In genomic region chr17:74922172-74922571, GRCh38 we compare ENCODE assay signal across 1 cellular context.
TF ChIP-seq lines count a peak whose summit lies in the region.

No MANE protein-coding gene starts in this region.

TF ChIP-seq in GM23338, 12 proteins besides CTCF, POLR2A, EP300 and RAD21:
- TF ChIP-seq STAT1 (IDR thresholded peaks at IDR 0.05; ENCODE audit: unreplicated experiment) (no peak), EZH2 (IDR thresholded peaks at IDR 0.05; ENCODE audit: low read depth, unreplicated experiment) (no peak), CREB1 (CRISPR knock-in tag; IDR thresholded peaks at IDR 0.05; ENCODE audit: low read depth) (no peak), ETS1 (IDR thresholded peaks at IDR 0.05) (no peak), ZNF114 (CRISPR knock-in tag; IDR thresholded peaks at IDR 0.05) (no peak), EZH2phosphoT487 (IDR thresholded peaks at IDR 0.05; ENCODE audit: unreplicated experiment) (no peak), ZNF462 (CRISPR knock-in tag; IDR thresholded peaks at IDR 0.05) (no peak), POLR2AphosphoS5 (IDR thresholded peaks at IDR 0.05; ENCODE audit: low read depth) (no peak), REST (IDR thresholded peaks at IDR 0.05; ENCODE audit: unreplicated experiment) (no peak), NANOG (IDR thresholded peaks at IDR 0.05; ENCODE audit: borderline replicate concordance) (no peak), ZNF331 (CRISPR knock-in tag; IDR thresholded peaks at IDR 0.05; ENCODE audit: low read depth) (no peak), JUNB (IDR thresholded peaks at IDR 0.05; ENCODE audit: unreplicated experiment) (no peak)
